In the genomic region with DNA sequence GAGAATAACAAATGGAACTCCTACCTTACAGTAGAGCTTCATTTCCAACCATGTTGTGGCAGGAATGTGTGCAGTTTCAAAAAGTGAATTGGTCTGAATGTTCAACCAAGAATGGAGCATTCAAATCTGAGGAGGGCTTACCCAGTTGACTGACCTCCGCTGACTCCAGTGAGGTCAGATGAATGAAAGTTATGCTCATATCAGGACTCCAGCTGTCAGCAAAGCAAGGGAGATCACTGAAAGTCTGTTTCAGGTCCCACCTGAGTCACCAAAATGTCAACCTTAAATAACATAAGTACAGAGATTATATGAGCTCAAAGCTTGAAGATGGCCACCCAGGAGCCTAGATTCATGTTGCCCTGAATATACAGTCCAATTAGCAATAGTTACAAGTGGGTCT, we compare ENCODE assay signal across 17 cellular contexts.
A peak's percentile ranks its signal among the peaks of the same experiment; 100 is the strongest.
DNase-seq lines count a peak whose midpoint lies in the region; ATAC-seq lines count a peak whose summit lies in the region.
"Had no signal": no experiment of that assay in that cellular context is flagged by ENCODE, and none has a peak within 500 bp of the region (broad histone marks: within the 10 kb centered on the region; RNA-seq: fewer than 3 reads in every experiment).

No MANE protein-coding gene starts in this region.

- no peak overlapping the region for H3K27ac Mint-ChIP-seq in stimulated activated naive B cell treated with anti-CD40 and anti-IgM and Interleukin-4, amounts not matched to agents 10 μg/mL and 1 μg/mL and 100 μg/mL, for 72 hours
- H3K27ac Mint-ChIP-seq in stimulated activated memory B cell treated with anti-CD40 and anti-IgM and Interleukin-4, amounts not matched to agents 10 μg/mL and 1 μg/mL and 100 μg/mL, for 72 hours: no peak overlapping the region
- H3K27ac Mint-ChIP-seq: CD8-positive, alpha-beta T cell; T-helper 1 cell treated with Interleukin-12 subunit alpha and Interleukin-12 subunit beta and Interleukin-4 antibody, amounts not matched to agents 30 μg/mL and 1 μg/mL, for 36 hours had no signal

- no peaks in the 10 kb centered on the region for H3K9me3 Mint-ChIP-seq in stimulated activated naive B cell treated with anti-CD40 and anti-IgM and Interleukin-4, amounts not matched to agents 10 μg/mL and 1 μg/mL and 100 μg/mL, for 72 hours
- no peaks in the 10 kb centered on the region for H3K9me3 Mint-ChIP-seq in stimulated activated memory B cell treated with anti-CD40 and anti-IgM and Interleukin-4, amounts not matched to agents 10 μg/mL and 1 μg/mL and 100 μg/mL, for 72 hours
- H3K9me3 Mint-ChIP-seq: CD8-positive, alpha-beta T cell; T-helper 1 cell treated with Interleukin-12 subunit alpha and Interleukin-12 subunit beta and Interleukin-4 antibody, amounts not matched to agents 30 μg/mL and 1 μg/mL, for 36 hours had no signal

- H3K4me3 Mint-ChIP-seq in stimulated activated naive B cell treated with anti-CD40 and anti-IgM and Interleukin-4, amounts not matched to agents 10 μg/mL and 1 μg/mL and 100 μg/mL, for 72 hours: no peak overlapping the region
- no peak overlapping the region for H3K4me3 Mint-ChIP-seq in stimulated activated memory B cell treated with anti-CD40 and anti-IgM and Interleukin-4, amounts not matched to agents 10 μg/mL and 1 μg/mL and 100 μg/mL, for 72 hours
- H3K4me3 Mint-ChIP-seq: CD8-positive, alpha-beta T cell; T-helper 1 cell treated with Interleukin-12 subunit alpha and Interleukin-12 subunit beta and Interleukin-4 antibody, amounts not matched to agents 30 μg/mL and 1 μg/mL, for 36 hours had no signal

- ATAC-seq in GM19035 (IDR thresholded peaks at IDR 0.05; ENCODE audit: unreplicated experiment) (peak; percentile 56), HG02759 (IDR thresholded peaks at IDR 0.05; ENCODE audit: unreplicated experiment) (peak; percentile 55), HG03442 (IDR thresholded peaks at IDR 0.05; ENCODE audit: unreplicated experiment) (peak; percentile 70), HG03469 (IDR thresholded peaks at IDR 0.05; ENCODE audit: unreplicated experiment) (no peak)
- peak; percentile 31 to 39 for ATAC-seq in stimulated activated naive B cell treated with anti-CD40 and anti-IgM and Interleukin-4, amounts not matched to agents 10 μg/mL and 1 μg/mL and 100 μg/mL, for 72 hours (replicated peaks)
- ATAC-seq in stimulated activated memory B cell treated with anti-CD40 and anti-IgM and Interleukin-4, amounts not matched to agents 10 μg/mL and 1 μg/mL and 100 μg/mL, for 72 hours: no peak
- ATAC-seq: CD8-positive, alpha-beta T cell; Panc1; Right ventricle myocardium inferior had no signal

- H3K27me3 Mint-ChIP-seq in stimulated activated naive B cell treated with anti-CD40 and anti-IgM and Interleukin-4, amounts not matched to agents 10 μg/mL and 1 μg/mL and 100 μg/mL, for 72 hours: no peaks in the 10 kb centered on the region
- H3K27me3 Mint-ChIP-seq in stimulated activated memory B cell treated with anti-CD40 and anti-IgM and Interleukin-4, amounts not matched to agents 10 μg/mL and 1 μg/mL and 100 μg/mL, for 72 hours: no peaks in the 10 kb centered on the region

- no peaks in the 10 kb centered on the region for H3K4me1 Mint-ChIP-seq in stimulated activated naive B cell treated with anti-CD40 and anti-IgM and Interleukin-4, amounts not matched to agents 10 μg/mL and 1 μg/mL and 100 μg/mL, for 72 hours
- no peaks in the 10 kb centered on the region for H3K4me1 Mint-ChIP-seq in stimulated activated memory B cell treated with anti-CD40 and anti-IgM and Interleukin-4, amounts not matched to agents 10 μg/mL and 1 μg/mL and 100 μg/mL, for 72 hours

- DNase-seq in stimulated activated naive B cell treated with anti-CD40 and anti-IgM and Interleukin-4, amounts not matched to agents 10 μg/mL and 1 μg/mL and 100 μg/mL, for 72 hours: no peak
- no peak for DNase-seq in NCI-H1048 (lab: John Stamatoyannopoulos, UW)
- DNase-seq: CD8-positive, alpha-beta T cell; DMS79 treated with DMSO at 0.1 percent for 48 hours; GDM1; KBM-7; NCI-H1092 treated with DMSO at 0.1 percent for 48 hours; NCI-H1694 treated with DMSO at 0.1 percent for 48 hours; NCI-H446 had no signal

- H3K36me3 Mint-ChIP-seq in stimulated activated naive B cell treated with anti-CD40 and anti-IgM and Interleukin-4, amounts not matched to agents 10 μg/mL and 1 μg/mL and 100 μg/mL, for 72 hours: no peaks in the 10 kb centered on the region
- H3K36me3 Mint-ChIP-seq in stimulated activated memory B cell treated with anti-CD40 and anti-IgM and Interleukin-4, amounts not matched to agents 10 μg/mL and 1 μg/mL and 100 μg/mL, for 72 hours: no peaks in the 10 kb centered on the region
- H3K36me3 Mint-ChIP-seq: CD8-positive, alpha-beta T cell had no signal

Comparison
In these comparisons a context has a peak if more than half of its experiments do, and no peak if none do; other contexts are left out.
1. ATAC-seq: peak in GM19035 (single experiment), HG02759 (single experiment), HG03442 (single experiment) and stimulated activated naive B cell treated with anti-CD40 and anti-IgM and Interleukin-4, amounts not matched to agents 10 μg/mL and 1 μg/mL and 100 μg/mL, for 72 hours (2 of 2); none in HG03469 (single experiment) and stimulated activated memory B cell treated with anti-CD40 and anti-IgM and Interleukin-4, amounts not matched to agents 10 μg/mL and 1 μg/mL and 100 μg/mL, for 72 hours (single experiment).